Comparison of ENCODE assay signal across 1 cellular context in the genomic region with DNA sequence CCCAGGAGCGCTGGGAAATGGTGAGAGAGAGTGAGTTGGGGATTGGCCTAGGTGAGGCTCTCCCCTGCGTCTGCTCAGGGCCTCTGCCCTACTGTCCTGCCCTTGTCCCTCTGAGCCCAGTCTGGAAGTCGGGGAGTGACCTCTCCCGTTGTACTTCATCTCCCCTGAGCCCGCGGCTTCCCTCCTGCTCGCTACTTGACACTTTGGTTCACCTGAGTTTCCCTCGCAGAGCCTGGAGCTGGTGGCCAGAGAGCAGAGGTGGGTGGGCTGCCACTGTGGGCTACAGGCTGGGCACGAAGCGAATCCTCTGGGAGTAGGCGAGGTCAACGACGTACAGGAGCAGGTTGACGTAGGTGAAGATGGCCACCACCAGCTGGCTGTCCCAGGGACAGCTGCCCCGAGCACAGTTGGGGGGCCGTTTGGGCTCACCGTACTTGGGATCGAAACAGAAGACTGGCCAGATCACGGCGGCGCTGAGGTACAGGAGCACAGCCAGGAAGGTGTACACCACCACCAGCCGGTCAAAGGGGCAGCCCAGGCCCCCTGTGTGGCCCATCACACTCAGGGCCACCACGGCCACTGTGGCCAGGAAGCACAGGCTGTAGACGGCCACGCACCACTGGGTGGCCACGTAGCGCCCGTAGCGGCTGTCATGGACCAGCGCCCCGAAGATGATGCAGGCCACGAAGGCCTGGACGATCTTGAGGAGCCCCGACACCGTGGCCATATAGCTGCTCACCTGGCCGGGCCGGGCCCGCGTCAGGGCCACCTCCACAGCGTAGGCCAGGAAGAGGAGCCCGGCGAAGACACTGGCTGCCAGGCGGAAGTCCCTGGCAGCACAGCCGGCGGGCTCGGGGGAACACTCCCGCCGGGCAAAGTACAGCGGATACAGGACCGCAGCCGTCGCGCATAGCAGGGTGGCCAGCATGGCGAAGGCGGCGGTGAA.
TF ChIP-seq lines count a peak whose summit lies in the region.

No MANE protein-coding gene starts in this region.

TF ChIP-seq in K562, 482 proteins besides CTCF, POLR2A, EP300 and RAD21 (continued from another document):
- TF ChIP-seq POLR2G (IDR thresholded peaks at IDR 0.05; ENCODE audit: low read depth, low read length) (0 out of 2 replicates have a peak, but pooled peaks have one; percentile 3), NCOR1 (IDR thresholded peaks at IDR 0.05) (no peak), POLR3G (IDR thresholded peaks at IDR 0.05; ENCODE audit: extremely low read depth, insufficient read length, insufficient replicate concordance) (no peak), KAT7 (CRISPR knock-in tag; IDR thresholded peaks at IDR 0.05; ENCODE audit: borderline replicate concordance) (no peak), NFATC3 (IDR thresholded peaks at IDR 0.05) (no peak), GATA2 (CRISPR knock-in tag; IDR thresholded peaks at IDR 0.05) (no peak), RBFOX2 (IDR thresholded peaks at IDR 0.05; ENCODE audit: low read depth, low read length) (0 out of 2 replicates have a peak, but pooled peaks have one; percentile 8), PHF20 (IDR thresholded peaks at IDR 0.05; ENCODE audit: partially characterized antibody) (no peak), GTF2F1 (IDR thresholded peaks at IDR 0.05; ENCODE audit: low read depth, low read length) (no peak)
- TF ChIP-seq, protein P1, sequence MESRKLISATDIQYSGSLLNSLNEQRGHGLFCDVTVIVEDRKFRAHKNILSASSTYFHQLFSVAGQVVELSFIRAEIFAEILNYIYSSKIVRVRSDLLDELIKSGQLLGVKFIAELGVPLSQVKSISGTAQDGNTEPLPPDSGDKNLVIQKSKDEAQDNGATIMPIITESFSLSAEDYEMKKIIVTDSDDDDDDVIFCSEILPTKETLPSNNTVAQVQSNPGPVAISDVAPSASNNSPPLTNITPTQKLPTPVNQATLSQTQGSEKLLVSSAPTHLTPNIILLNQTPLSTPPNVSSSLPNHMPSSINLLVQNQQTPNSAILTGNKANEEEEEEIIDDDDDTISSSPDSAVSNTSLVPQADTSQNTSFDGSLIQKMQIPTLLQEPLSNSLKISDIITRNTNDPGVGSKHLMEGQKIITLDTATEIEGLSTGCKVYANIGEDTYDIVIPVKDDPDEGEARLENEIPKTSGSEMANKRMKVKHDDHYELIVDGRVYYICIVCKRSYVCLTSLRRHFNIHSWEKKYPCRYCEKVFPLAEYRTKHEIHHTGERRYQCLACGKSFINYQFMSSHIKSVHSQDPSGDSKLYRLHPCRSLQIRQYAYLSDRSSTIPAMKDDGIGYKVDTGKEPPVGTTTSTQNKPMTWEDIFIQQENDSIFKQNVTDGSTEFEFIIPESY (CRISPR knock-in tag; IDR thresholded peaks at IDR 0.05) = peak; percentile 34
